In the genomic region with DNA sequence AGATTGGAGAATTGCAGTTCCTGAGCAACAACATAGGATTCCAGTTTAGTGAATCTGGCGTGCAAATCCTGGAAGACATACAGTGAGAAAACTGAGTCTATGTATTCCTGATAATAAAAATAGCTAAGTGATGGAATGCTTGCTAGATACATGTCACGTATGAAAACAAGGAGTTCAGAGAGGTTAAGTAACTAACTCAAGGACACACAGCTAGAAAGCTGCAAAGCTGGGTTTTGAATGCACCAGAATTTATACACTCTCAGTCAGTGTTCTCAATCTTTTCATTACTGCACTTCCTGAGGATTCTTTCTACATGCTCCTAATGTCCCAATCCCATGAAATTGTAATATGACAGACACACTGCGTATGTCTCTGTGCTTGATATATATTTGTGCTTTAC, we compare ENCODE assay signal across 25 cellular contexts. TPM values are rescaled to one million over a fixed set of nuclear protein-coding genes. Genes with fewer than 3 reads are reported as not detected.
DNase-seq lines count a peak whose midpoint lies in the region; ATAC-seq, FAIRE-seq and TF ChIP-seq lines count a peak whose summit lies in the region.
"Had no signal": no experiment of that assay in that cellular context is flagged by ENCODE, and none has a peak within 500 bp of the region (broad histone marks: within the 10 kb centered on the region; RNA-seq: fewer than 3 reads in every experiment).

No MANE protein-coding gene starts in this region.

- POLR2A ChIA-PET in HepG2 (lab: Yijun Ruan, JAX) (no interaction called here), K562 (lab: Yijun Ruan, JAX) (no interaction called here)

- no peak for TF ChIP-seq CTCF in HepG2 (CRISPR knock-in tag; IDR thresholded peaks at IDR 0.05)
- TF ChIP-seq CTCF in right lobe of liver (IDR thresholded peaks at IDR 0.05), result no peak
- TF ChIP-seq CTCF in K562 (IDR thresholded peaks at IDR 0.05 in 2 of 3, conservative IDR thresholded peaks at IDR 0.05 in 1 of 3; ENCODE audit: insufficient read depth in 2 of 3, low read depth in 1 of 3, low read length in 3 of 3), result no peak

- FAIRE-seq in HepG2 (lab: Jason Lieb, UNC), result no peak
- no peak for FAIRE-seq in K562 (lab: Jason Lieb, UNC)
- FAIRE-seq: GM12878, GM12892, GM18507, GM19239 had no signal

- no peak overlapping the region for H3K27ac ChIP-seq in HepG2 (ENCODE audit: extremely low read length, insufficient read depth, low read length)
- H3K27ac ChIP-seq in right lobe of liver, result no peak overlapping the region
- no peak overlapping the region for H3K27ac ChIP-seq in K562 (ENCODE audit: extremely low read depth, low read depth, low read length)
- H3K27ac ChIP-seq in trophoblast cell (ENCODE audit: low read depth, low read length), result no peak overlapping the region
- H3K27ac ChIP-seq: 22Rv1, BLaER1 had no signal

- H3K36me3 ChIP-seq in HepG2 (replicated peaks in 1 of 2; ENCODE audit: control insufficient read depth in 1 of 2, insufficient read depth in 2 of 2, low read length in 2 of 2), result no peaks in the 10 kb centered on the region
- H3K36me3 ChIP-seq in right lobe of liver, result no peaks in the 10 kb centered on the region
- H3K36me3 ChIP-seq in K562 (ENCODE audit: control insufficient read depth, insufficient read depth, low read length), result no peaks in the 10 kb centered on the region
- H3K36me3 ChIP-seq in trophoblast cell (ENCODE audit: control insufficient read depth in 1 of 2, insufficient read depth in 2 of 2, low read length in 2 of 2), result no peaks in the 10 kb centered on the region
- H3K36me3 ChIP-seq: BE2C, BLaER1 had no signal

- no peak overlapping the region for H4K91ac ChIP-seq in trophoblast cell (ENCODE audit: low read depth, low read length)

- no peaks in the 10 kb centered on the region for H3K4me1 ChIP-seq in HepG2 (ENCODE audit: insufficient read depth, low read length)
- H3K4me1 ChIP-seq in right lobe of liver, result no peaks in the 10 kb centered on the region
- H3K4me1 ChIP-seq in K562 (replicated peaks in 1 of 2; ENCODE audit: control insufficient read depth in 2 of 2, insufficient read depth in 2 of 2, low read length in 2 of 2), result no peaks in the 10 kb centered on the region
- no peaks in the 10 kb centered on the region for H3K4me1 ChIP-seq in trophoblast cell (ENCODE audit: control insufficient read depth in 1 of 2, insufficient read depth in 2 of 2, low read length in 2 of 2)
- H3K4me1 ChIP-seq: BE2C, BLaER1 had no signal

- no peaks in the 10 kb centered on the region for H3K79me1 ChIP-seq in trophoblast cell (ENCODE audit: low read length)

- TF ChIP-seq POLR2A in HepG2 (IDR thresholded peaks at IDR 0.05; ENCODE audit: insufficient read depth in 1 of 2, low read depth in 2 of 2, low read length in 2 of 2) (no peak), right lobe of liver (IDR thresholded peaks at IDR 0.05) (no peak), K562 (conservative IDR thresholded peaks at IDR 0.05) (no peak)

- H3K9me3 ChIP-seq in HepG2 (ENCODE audit: low read length), result no peaks in the 10 kb centered on the region
- no peaks in the 10 kb centered on the region for H3K9me3 ChIP-seq in right lobe of liver
- no peaks in the 10 kb centered on the region for H3K9me3 ChIP-seq in K562 (replicated peaks; ENCODE audit: control insufficient read depth, insufficient read depth, low read depth, low read length)
- no peaks in the 10 kb centered on the region for H3K9me3 ChIP-seq in trophoblast cell (ENCODE audit: insufficient read depth, low read depth, low read length)
- H3K9me3 ChIP-seq: BE2C, BLaER1 had no signal

- no peaks in the 10 kb centered on the region for H3K27me3 ChIP-seq in HepG2 (ENCODE audit: control insufficient read depth in 1 of 2, insufficient read depth in 2 of 2, low read length in 2 of 2)
- no peaks in the 10 kb centered on the region for H3K27me3 ChIP-seq in right lobe of liver
- H3K27me3 ChIP-seq in K562 (ENCODE audit: control insufficient read depth in 2 of 2, insufficient read depth in 2 of 2, low read length in 2 of 2), result peaks cover 0 to 6% of the 10 kb centered on the region in 2 experiments; a peak in 3 of 5 replicates
- no peaks in the 10 kb centered on the region for H3K27me3 ChIP-seq in trophoblast cell (ENCODE audit: insufficient read depth, low read length)
- H3K27me3 ChIP-seq: BE2C, BLaER1 had no signal

- H3K23ac ChIP-seq in trophoblast cell (ENCODE audit: low read length), result no peak overlapping the region

- H2AFZ ChIP-seq in HepG2 (ENCODE audit: low read length), result no peak overlapping the region
- H2AFZ ChIP-seq in K562 (ENCODE audit: low read depth, low read length), result no peak overlapping the region
- H2AFZ ChIP-seq in trophoblast cell (ENCODE audit: insufficient read depth, low read length, poor library complexity), result no peak overlapping the region

- H3K4ac ChIP-seq in trophoblast cell (ENCODE audit: low read depth, low read length), result no peak overlapping the region

- DNase-seq in HepG2 (ENCODE audit: low spot score), result no peak
- DNase-seq in right lobe of liver, result no peak
- DNase-seq in K562 (ENCODE audit: extremely low read depth in 1 of 4, low spot score in 3 of 4), result no peak
- no peak for DNase-seq in Right ventricle myocardium inferior (ENCODE audit: missing footprints)
- DNase-seq in trophoblast cell, result no peak
- DNase-seq: ACHN; BE2C; C1 segment of cervical spinal cord; CD4-positive, alpha-beta memory T cell; CD4-positive, CD25-positive, alpha-beta regulatory T cell; CD8-positive, alpha-beta memory T cell; COR-L47; DMS 273 treated with DMSO at 0.1 percent for 48 hours; DMS153; DMS53; DND-41; EL; GDM1 had no signal

- no TSS peak for BruUV-seq in HepG2 (replicated peaks; lab: Mats Ljungman, UMichigan)
- BruUV-seq in K562 (replicated peaks; lab: Mats Ljungman, UMichigan), result no TSS peak

- H3K4me2 ChIP-seq in HepG2 (ENCODE audit: low read depth, low read length), result no peak overlapping the region
- H3K4me2 ChIP-seq in K562 (ENCODE audit: insufficient read depth, low read length), result no peak overlapping the region
- no peak overlapping the region for H3K4me2 ChIP-seq in trophoblast cell (ENCODE audit: low read length)
- H3K4me2 ChIP-seq: BLaER1 had no signal

- ATAC-seq in HepG2 (no peak), right lobe of liver (no peak), K562 (no peak), Right ventricle myocardium inferior (no peak)
- ATAC-seq: GM12878 had no signal

- no peak for TF ChIP-seq RAD21 in HepG2 (CRISPR knock-in tag; IDR thresholded peaks at IDR 0.05)
- no peak for TF ChIP-seq RAD21 in K562 (CRISPR knock-in tag; conservative IDR thresholded peaks at IDR 0.05 in 1 of 2, IDR thresholded peaks at IDR 0.05 in 1 of 2)

- H2BK12ac ChIP-seq in trophoblast cell (ENCODE audit: low read length), result no peak overlapping the region

- no peak overlapping the region for H3K14ac ChIP-seq in trophoblast cell (ENCODE audit: low read length)

- no peak overlapping the region for H3K18ac ChIP-seq in trophoblast cell (ENCODE audit: low read length)

- H3K9ac ChIP-seq in HepG2 (ENCODE audit: insufficient read depth, low read depth, low read length) (no peak overlapping the region), K562 (ENCODE audit: insufficient read depth in 1 of 2, low read depth in 2 of 2, low read length in 2 of 2) (no peak overlapping the region), trophoblast cell (ENCODE audit: low read length) (no peak overlapping the region)
- H3K9ac ChIP-seq: BLaER1 had no signal

- no peak overlapping the region for H4K8ac ChIP-seq in trophoblast cell (ENCODE audit: low read depth, low read length)

- no peak overlapping the region for H2AK5ac ChIP-seq in trophoblast cell (ENCODE audit: low read length)

- CTCF ChIA-PET in HepG2 (lab: Yijun Ruan, JAX; ENCODE audit: low intra/inter-chr PET ratio, low total read pairs) (no interaction called here), K562 (lab: Yijun Ruan, JAX; ENCODE audit: low intra/inter-chr PET ratio) (no interaction called here)

- TF ChIP-seq EP300 in HepG2 (IDR thresholded peaks at IDR 0.05; ENCODE audit: low read depth in 2 of 2, low read length in 2 of 2), result no peak
- no peak for TF ChIP-seq EP300 in HepG2 (CRISPR knock-in tag; IDR thresholded peaks at IDR 0.05; ENCODE audit: borderline replicate concordance)
- no peak for TF ChIP-seq EP300 in K562 (IDR thresholded peaks at IDR 0.05; ENCODE audit: low read length)

- in situ Hi-C loops in HepG2 (cut with HindIII; ENCODE audit: extremely low pct_ligation_motif_present, low pct_unique_long_range_greater_than_20kb), result no loop called here
- in situ Hi-C loops in K562 (cut with MboI), result no loop called here

- H2BK5ac ChIP-seq in trophoblast cell (ENCODE audit: low read depth, low read length, poor library complexity), result no peak overlapping the region

- no peak overlapping the region for H2BK120ac ChIP-seq in trophoblast cell (ENCODE audit: insufficient read depth, low read length, poor library complexity)

- intact Hi-C loops in HepG2 (cut with micrococcal nuclease; ENCODE audit: unreplicated experiment), result no loop called here
- intact Hi-C loops in right lobe of liver (cut with DNase I), result no loop called here
- intact Hi-C loops in K562 (cut with micrococcal nuclease), result no loop called here
- intact Hi-C loops in Right ventricle myocardium inferior (cut with DNase I), result no loop called here

- H4K20me1 ChIP-seq in HepG2 (ENCODE audit: insufficient read depth, low read length), result no peaks in the 10 kb centered on the region
- no peaks in the 10 kb centered on the region for H4K20me1 ChIP-seq in K562 (replicated peaks; ENCODE audit: control insufficient read depth, insufficient read depth, low read length)
- H4K20me1 ChIP-seq: BLaER1 had no signal

- no peaks in the 10 kb centered on the region for H3K9me1 ChIP-seq in K562 (ENCODE audit: control insufficient read depth, insufficient read depth, low read length)

- H3K4me3 ChIP-seq in HepG2 (replicated peaks in 1 of 3; ENCODE audit: insufficient read depth in 1 of 3, low read depth in 2 of 3, low read length in 3 of 3), result no peak overlapping the region
- H3K4me3 ChIP-seq in right lobe of liver, result no peak overlapping the region
- H3K4me3 ChIP-seq in K562, result no peak overlapping the region
- no peak overlapping the region for H3K4me3 ChIP-seq in trophoblast cell (ENCODE audit: low read depth, low read length)
- H3K4me3 ChIP-seq: BLaER1, GM12878 had no signal

- H4K12ac ChIP-seq in trophoblast cell (ENCODE audit: low read depth, low read length), result no peak overlapping the region

- 96% methylated on average over 3 of the region's 3 CpGs for WGBS in HepG2 (ENCODE audit: low lambda C conversion rate)
- 100% methylated on average over 3 of the region's 3 CpGs for WGBS in right lobe of liver (ENCODE audit: insufficient coverage, low coverage, low lambda C conversion rate, missing lambda C conversion rate)
- WGBS in K562 (ENCODE audit: insufficient coverage, low coverage, missing lambda C conversion rate), result 0% methylated on average over 3 of the region's 3 CpGs
- no CpG with 5 or more reads among the region's 3 CpGs for WGBS in trophoblast cell (ENCODE audit: extremely low coverage, insufficient coverage, insufficient read length)

- H3K79me2 ChIP-seq in HepG2 (ENCODE audit: insufficient read depth, low read length), result no peaks in the 10 kb centered on the region
- H3K79me2 ChIP-seq in K562 (ENCODE audit: control insufficient read depth, insufficient read depth, low read length), result no peaks in the 10 kb centered on the region
- no peaks in the 10 kb centered on the region for H3K79me2 ChIP-seq in trophoblast cell (ENCODE audit: control insufficient read depth, insufficient read depth, low read length, poor library complexity)

RNA-seq across cellular contexts. Expression of gene TBX3, which starts 35.3 kb away (rescaled TPM):
- total RNA-seq in HepG2 (2016; rRNA removed; fragmentation: Illumina TruSeq; extraction: Trizol) (17.2 and 27.1 TPM in 2 replicates), right lobe of liver (10 to 100 TPM; 15.6 to 44.0 (median 27.8) TPM), K562 (2014; rRNA removed) (0.18 and 0.20 TPM in 2 replicates), K562 (2014; rRNA removed; fragmentation: Illumina TruSeq; extraction: Trizol) (0.15 and 0.38 TPM in 2 replicates), K562 (2015; rRNA removed; fragmentation: Illumina TruSeq; extraction: Trizol) (0.23 and 0.47 TPM in 2 replicates), K562 (2021) (0.60 and 0.81 TPM in 2 replicates), Right ventricle myocardium inferior (11.9 TPM)
- total RNA-seq in HepG2 (2016; cell fraction: cytosol; rRNA removed; fragmentation: Illumina TruSeq; extraction: Trizol; ENCODE audit: low read depth), result 3.5 and 4.1 TPM in 2 replicates
- total RNA-seq in HepG2 (2016; cell fraction: insoluble cytoplasmic fraction; rRNA removed; fragmentation: Illumina TruSeq; extraction: Trizol), result 13.7 and 27.3 TPM in 2 replicates
- 9.0 and 9.4 TPM in 2 replicates for total RNA-seq in HepG2 (2016; cell fraction: membrane; rRNA removed; fragmentation: Illumina TruSeq; extraction: Trizol)
- total RNA-seq in HepG2 (2016; cell fraction: nucleus; rRNA removed; fragmentation: Illumina TruSeq; extraction: Trizol), result 39.2 and 46.8 TPM in 2 replicates
- polyA plus RNA-seq in HepG2 (2011; rRNA removed) (38.1 and 42.4 TPM in 2 replicates), K562 (2011; rRNA removed) (0.08 and 0.52 TPM in 2 replicates), K562 (2014; fragmentation: Illumina TruSeq; extraction: Trizol) (0.35 and 0.42 TPM in 2 replicates), K562 (2014; fragmentation: Nextera tagmentation; extraction: Ambion mirVana) (under 1 TPM; 0.03 to 0.06 TPM), K562 (2014; rRNA removed) (0.19 and 0.35 TPM in 2 replicates)
- 12.5 and 15.0 TPM in 2 replicates for polyA plus RNA-seq in HepG2 (2011; cell fraction: cytosol; rRNA removed)
- polyA plus RNA-seq in HepG2 (2011; cell fraction: nucleus; rRNA removed), result 179 and 200 TPM in 2 replicates
- 34.8 and 37.9 TPM in 2 replicates for polyA plus RNA-seq in HepG2 (2012)
- polyA plus RNA-seq in HepG2 (2016; cell fraction: cytosol; fragmentation: Illumina TruSeq; extraction: Trizol; ENCODE audit: low read depth), result 1.0 and 1.1 TPM in 2 replicates
- 16.8 and 21.4 TPM in 2 replicates for polyA plus RNA-seq in HepG2 (2016; cell fraction: insoluble cytoplasmic fraction; fragmentation: Illumina TruSeq; extraction: Trizol; ENCODE audit: low read depth)
- polyA plus RNA-seq in HepG2 (2016; cell fraction: membrane; fragmentation: Illumina TruSeq; extraction: Trizol; ENCODE audit: low read depth), result 3.9 and 4.1 TPM in 2 replicates
- 123 and 124 TPM in 2 replicates for polyA plus RNA-seq in HepG2 (2016; cell fraction: nucleus; fragmentation: Illumina TruSeq; extraction: Trizol; ENCODE audit: insufficient read depth, low read depth)
- 41.2 and 72.3 TPM in 2 replicates for polyA minus RNA-seq in HepG2 (2011; rRNA and poly(A)+ RNA removed; ENCODE audit: low replicate concordance)
- 22.2 and 24.4 TPM in 2 replicates for polyA minus RNA-seq in HepG2 (2011; cell fraction: cytosol; rRNA and poly(A)+ RNA removed)
- polyA minus RNA-seq in HepG2 (2011; cell fraction: nucleus; rRNA and poly(A)+ RNA removed), result 128 and 133 TPM in 2 replicates
- total RNA-seq in K562 (2011; cell fraction: chromatin; rRNA removed; ENCODE audit: low replicate concordance), result 0.88 and 2.7 TPM in 2 replicates
- total RNA-seq in K562 (2011; cell fraction: nucleolus; rRNA removed), result 1.3 and 1.5 TPM in 2 replicates
- total RNA-seq in K562 (2011; cell fraction: nucleoplasm; rRNA removed), result 0.51 and 0.92 TPM in 2 replicates
- polyA plus RNA-seq in K562 (2011; cell fraction: cytosol; rRNA removed), result 0.04 and 0.31 TPM in 2 replicates
- polyA plus RNA-seq in K562 (2011; cell fraction: nucleus; rRNA removed), result 3.5 TPM in 1 of 2 replicates, not detected in the other
- polyA plus RNA-seq in K562 (2012), result 0.24 and 0.35 TPM in 2 replicates
- 1.4 TPM in 1 of 2 replicates, not detected in the other for polyA minus RNA-seq in K562 (2011; rRNA and poly(A)+ RNA removed)
- 0.38 and 0.73 TPM in 2 replicates for polyA minus RNA-seq in K562 (2011; cell fraction: cytosol; rRNA and poly(A)+ RNA removed)
- polyA minus RNA-seq in K562 (2011; cell fraction: nucleus; rRNA and poly(A)+ RNA removed), result 0.22 and 2.6 TPM in 2 replicates
- polyA plus RNA-seq in trophoblast cell (2013), result 292 and 302 TPM in 2 replicates
- total RNA-seq: CD4-positive, alpha-beta memory T cell; CD4-positive, CD25-positive, alpha-beta regulatory T cell; CD8-positive, alpha-beta memory T cell; G401 had no signal
- polyA plus RNA-seq: CD4-positive, alpha-beta memory T cell; CD4-positive, CD25-positive, alpha-beta regulatory T cell; CD8-positive, alpha-beta memory T cell had no signal

Comparison
In these comparisons a context has a peak if more than half of its experiments do, and no peak if none do; other contexts are left out.
1. Of the 241 proteins assayed by ChIP-seq in both HepG2 and K562: peak only in HepG2: none; only in K562: ZFP36; in both: none; in neither: 240.